ENCODE assay signal across 8 cellular contexts in the genomic region with DNA sequence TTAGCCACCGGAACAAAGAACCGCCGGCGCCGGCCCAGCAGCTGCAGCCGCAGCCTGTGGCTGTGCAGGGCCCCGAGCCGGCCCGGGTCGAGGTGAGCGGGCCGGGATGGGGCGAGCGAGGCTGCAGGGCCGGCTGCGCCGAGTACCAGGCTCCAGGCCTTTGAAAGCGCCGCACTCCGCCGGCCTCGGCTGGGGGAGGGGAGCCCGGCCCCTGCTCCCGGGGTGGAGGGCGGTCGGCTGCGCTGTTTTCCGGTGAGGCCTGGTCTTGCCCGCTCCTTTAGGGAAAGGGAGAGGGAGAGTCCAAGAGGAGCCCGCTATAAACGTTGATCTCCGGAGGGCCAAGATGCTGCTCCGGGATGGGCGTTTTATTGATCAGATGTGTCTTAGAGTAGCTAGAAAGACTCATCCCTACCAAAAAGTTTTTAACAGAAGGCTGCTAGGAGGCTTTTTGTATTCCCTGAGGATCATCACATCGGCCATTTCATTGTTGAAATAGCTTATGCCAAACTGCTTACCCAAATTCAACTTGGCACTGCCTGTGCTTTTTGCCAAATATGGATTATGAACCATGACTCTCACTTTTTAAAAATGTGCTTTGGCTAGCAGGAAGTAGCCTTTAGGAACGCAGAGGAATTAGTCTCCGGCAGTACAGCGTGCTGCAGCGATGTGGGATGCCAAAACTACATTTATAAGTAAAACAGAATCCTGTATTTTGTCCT. TPM values are rescaled to one million over a fixed set of nuclear protein-coding genes. Genes with fewer than 3 reads are reported as not detected.
DNase-seq lines count a peak whose midpoint lies in the region; ATAC-seq and TF ChIP-seq lines count a peak whose summit lies in the region.

No MANE protein-coding gene starts in this region.

- TF ChIP-seq RAD21 in liver (IDR thresholded peaks at IDR 0.05) = no peak

- H3K27ac ChIP-seq in liver (ENCODE audit: low read depth in 1 of 2, low read length in 2 of 2) = peak overlapping the region; percentile 86 to 93

- no peaks in the 10 kb centered on the region for H3K9me3 ChIP-seq in liver (ENCODE audit: control insufficient read depth in 4 of 4, low read length in 3 of 4)

- TF ChIP-seq CTCF in liver (IDR thresholded peaks at IDR 0.05; ENCODE audit: low read depth, low read length, missing input control) = no peak

- DNase-seq in GM03348 (ENCODE audit: low spot score) (peak; percentile 59), dedifferentiated amniotic fluid mesenchymal stem cell (ENCODE audit: extremely low spot score) (peak; percentile 47), NCI-H2081 treated with DMSO at 0.1 percent for 48 hours (lab: John Stamatoyannopoulos, UW) (no peak)
- DNase-seq in Jurkat, Clone E6-1 (ENCODE audit: low read depth, low spot score) = no peak
- peak; percentile 19 for DNase-seq in stimulated activated CD8-positive, alpha-beta memory T cell treated with anti-CD3 and anti-CD28 coated beads, Interleukin-4, amount 100 ng/mL, for 24 hours (ENCODE audit: low read depth)

- 5% methylated on average over 39 of the region's 39 CpGs for WGBS in liver

- H3K9ac ChIP-seq in liver (ENCODE audit: low read depth in 1 of 2, low read length in 2 of 2) = peak overlapping the region; percentile 75 to 91

- peaks cover 0 to 3% (median 0%) of the 10 kb centered on the region in 4 donors for H3K36me3 ChIP-seq in liver (ENCODE audit: control insufficient read depth in 4 of 4, insufficient read depth in 3 of 4, low read depth in 1 of 4, low read length in 3 of 4)

- peak; percentile 19 for ATAC-seq in GM21576 (IDR thresholded peaks at IDR 0.05; ENCODE audit: unreplicated experiment)
- ATAC-seq in activated CD4-positive, CD25-positive, alpha-beta regulatory T cell treated with anti-CD3 and anti-CD28 coated beads, Interleukin-2, amount 50 U/mL, for 24 hours = peak; percentile 4 to 7

- H3K4me1 ChIP-seq in liver (ENCODE audit: control insufficient read depth in 4 of 4, insufficient read depth in 4 of 4, low read length in 3 of 4) = peaks cover 3 to 17% (median 11%) of the 10 kb centered on the region in 4 donors

- peak overlapping the region; percentile 84 for H3K4me3 ChIP-seq in Jurkat, Clone E6-1 (ENCODE audit: low read length)
- peak overlapping the region; percentile 57 to 98 (median 85) for H3K4me3 ChIP-seq in liver (ENCODE audit: low read depth in 1 of 3, low read length in 3 of 3)

- H3K27me3 ChIP-seq in liver (ENCODE audit: control insufficient read depth in 4 of 4, insufficient read depth in 4 of 4, low read length in 3 of 4) = no peaks in the 10 kb centered on the region

TF ChIP-seq in liver, 16 proteins besides CTCF, POLR2A, EP300 and RAD21:
- TF ChIP-seq TAF1 (conservative IDR thresholded peaks at IDR 0.05) = no peak
- no peak for TF ChIP-seq FOXA1 (IDR thresholded peaks at IDR 0.05)
- no peak for TF ChIP-seq EGR1 (IDR thresholded peaks at IDR 0.05; ENCODE audit: low read depth in 2 of 2)
- TF ChIP-seq YY1 (IDR thresholded peaks at IDR 0.05) = no peak
- TF ChIP-seq GABPA (IDR thresholded peaks at IDR 0.05 in 1 of 2, conservative IDR thresholded peaks at IDR 0.05 in 1 of 2) = no peak
- TF ChIP-seq, protein P1, sequence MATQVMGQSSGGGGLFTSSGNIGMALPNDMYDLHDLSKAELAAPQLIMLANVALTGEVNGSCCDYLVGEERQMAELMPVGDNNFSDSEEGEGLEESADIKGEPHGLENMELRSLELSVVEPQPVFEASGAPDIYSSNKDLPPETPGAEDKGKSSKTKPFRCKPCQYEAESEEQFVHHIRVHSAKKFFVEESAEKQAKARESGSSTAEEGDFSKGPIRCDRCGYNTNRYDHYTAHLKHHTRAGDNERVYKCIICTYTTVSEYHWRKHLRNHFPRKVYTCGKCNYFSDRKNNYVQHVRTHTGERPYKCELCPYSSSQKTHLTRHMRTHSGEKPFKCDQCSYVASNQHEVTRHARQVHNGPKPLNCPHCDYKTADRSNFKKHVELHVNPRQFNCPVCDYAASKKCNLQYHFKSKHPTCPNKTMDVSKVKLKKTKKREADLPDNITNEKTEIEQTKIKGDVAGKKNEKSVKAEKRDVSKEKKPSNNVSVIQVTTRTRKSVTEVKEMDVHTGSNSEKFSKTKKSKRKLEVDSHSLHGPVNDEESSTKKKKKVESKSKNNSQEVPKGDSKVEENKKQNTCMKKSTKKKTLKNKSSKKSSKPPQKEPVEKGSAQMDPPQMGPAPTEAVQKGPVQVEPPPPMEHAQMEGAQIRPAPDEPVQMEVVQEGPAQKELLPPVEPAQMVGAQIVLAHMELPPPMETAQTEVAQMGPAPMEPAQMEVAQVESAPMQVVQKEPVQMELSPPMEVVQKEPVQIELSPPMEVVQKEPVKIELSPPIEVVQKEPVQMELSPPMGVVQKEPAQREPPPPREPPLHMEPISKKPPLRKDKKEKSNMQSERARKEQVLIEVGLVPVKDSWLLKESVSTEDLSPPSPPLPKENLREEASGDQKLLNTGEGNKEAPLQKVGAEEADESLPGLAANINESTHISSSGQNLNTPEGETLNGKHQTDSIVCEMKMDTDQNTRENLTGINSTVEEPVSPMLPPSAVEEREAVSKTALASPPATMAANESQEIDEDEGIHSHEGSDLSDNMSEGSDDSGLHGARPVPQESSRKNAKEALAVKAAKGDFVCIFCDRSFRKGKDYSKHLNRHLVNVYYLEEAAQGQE (IDR thresholded peaks at IDR 0.05) = no peak
- TF ChIP-seq JUND (IDR thresholded peaks at IDR 0.05) = no peak
- TF ChIP-seq HNF4A (conservative IDR thresholded peaks at IDR 0.05) = no peak
- TF ChIP-seq HNF4G (IDR thresholded peaks at IDR 0.05) = no peak
- TF ChIP-seq FOXA2 (IDR thresholded peaks at IDR 0.05) = no peak
- no peak for TF ChIP-seq NR2F2 (IDR thresholded peaks at IDR 0.05)
- TF ChIP-seq, protein P2, sequence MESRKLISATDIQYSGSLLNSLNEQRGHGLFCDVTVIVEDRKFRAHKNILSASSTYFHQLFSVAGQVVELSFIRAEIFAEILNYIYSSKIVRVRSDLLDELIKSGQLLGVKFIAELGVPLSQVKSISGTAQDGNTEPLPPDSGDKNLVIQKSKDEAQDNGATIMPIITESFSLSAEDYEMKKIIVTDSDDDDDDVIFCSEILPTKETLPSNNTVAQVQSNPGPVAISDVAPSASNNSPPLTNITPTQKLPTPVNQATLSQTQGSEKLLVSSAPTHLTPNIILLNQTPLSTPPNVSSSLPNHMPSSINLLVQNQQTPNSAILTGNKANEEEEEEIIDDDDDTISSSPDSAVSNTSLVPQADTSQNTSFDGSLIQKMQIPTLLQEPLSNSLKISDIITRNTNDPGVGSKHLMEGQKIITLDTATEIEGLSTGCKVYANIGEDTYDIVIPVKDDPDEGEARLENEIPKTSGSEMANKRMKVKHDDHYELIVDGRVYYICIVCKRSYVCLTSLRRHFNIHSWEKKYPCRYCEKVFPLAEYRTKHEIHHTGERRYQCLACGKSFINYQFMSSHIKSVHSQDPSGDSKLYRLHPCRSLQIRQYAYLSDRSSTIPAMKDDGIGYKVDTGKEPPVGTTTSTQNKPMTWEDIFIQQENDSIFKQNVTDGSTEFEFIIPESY (IDR thresholded peaks at IDR 0.05) = no peak
- no peak for TF ChIP-seq SP1 (IDR thresholded peaks at IDR 0.05)
- TF ChIP-seq RXRA (IDR thresholded peaks at IDR 0.05) = no peak
- TF ChIP-seq, protein P3, sequence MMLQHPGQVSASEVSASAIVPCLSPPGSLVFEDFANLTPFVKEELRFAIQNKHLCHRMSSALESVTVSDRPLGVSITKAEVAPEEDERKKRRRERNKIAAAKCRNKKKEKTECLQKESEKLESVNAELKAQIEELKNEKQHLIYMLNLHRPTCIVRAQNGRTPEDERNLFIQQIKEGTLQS (IDR thresholded peaks at IDR 0.05) = no peak
TF ChIP-seq in liver: peak in this region for 0.

RNA-seq across cellular contexts. Expression of a gene that starts 0.7 kb away (rescaled TPM):
- polyA plus RNA-seq in Jurkat, Clone E6-1 (2012; ENCODE audit: insufficient read depth, insufficient read length) = 33.1 TPM
- total RNA-seq in liver = 10 to 100 TPM; 41.4 to 42.1 TPM
- 10 to 100 TPM; 16.4 to 16.7 TPM for polyA plus RNA-seq in liver

RNA-seq across cellular contexts. Expression of a gene that starts 50.4 kb away (rescaled TPM):
- polyA plus RNA-seq in Jurkat, Clone E6-1 (2012; ENCODE audit: insufficient read depth, insufficient read length) = 78.8 TPM
- total RNA-seq in liver = 10 to 100 TPM in 1 of 2 donors, 1 to 10 TPM in 1; 7.8 to 18.2 TPM
- 10 to 100 TPM in 1 of 2 donors, 1 to 10 TPM in 1; 5.2 to 11.3 TPM for polyA plus RNA-seq in liver

Comparison
In these comparisons a context has a peak if more than half of its experiments do, and no peak if none do; other contexts are left out.
1. DNase-seq: peak in GM03348 (single experiment), dedifferentiated amniotic fluid mesenchymal stem cell (single experiment) and stimulated activated CD8-positive, alpha-beta memory T cell treated with anti-CD3 and anti-CD28 coated beads, Interleukin-4, amount 100 ng/mL, for 24 hours (single experiment); none in Jurkat, Clone E6-1 (single experiment) and NCI-H2081 treated with DMSO at 0.1 percent for 48 hours (single experiment).